20 cellular contexts compared by ENCODE assay signal in genomic region chr3:42723146-42723683, GRCh38. TPM values are rescaled to one million over a fixed set of nuclear protein-coding genes. Genes with fewer than 3 reads are reported as not detected.
DNase-seq lines count a peak whose midpoint lies in the region; TF ChIP-seq lines count a peak whose summit lies in the region.
"Had no signal": no experiment of that assay in that cellular context is flagged by ENCODE, and none has a peak within 500 bp of the region (broad histone marks: within the 10 kb centered on the region; RNA-seq: fewer than 3 reads in every experiment).

No MANE protein-coding gene starts in this region.

- no peak for TF ChIP-seq CTCF in mammary epithelial cell (conservative IDR thresholded peaks at IDR 0.05 in 1 of 2, IDR thresholded peaks at IDR 0.05 in 1 of 2; ENCODE audit: extremely low read depth in 1 of 2, insufficient read depth in 1 of 2, low read depth in 1 of 2, low read length in 2 of 2)
- TF ChIP-seq CTCF in breast epithelium (IDR thresholded peaks at IDR 0.05), result no peak
- TF ChIP-seq CTCF in testis (IDR thresholded peaks at IDR 0.05), result no peak

- intact Hi-C loops in mammary epithelial cell (cut with micrococcal nuclease) (no loop called here), breast epithelium (cut with DNase I; ENCODE audit: low total_unique reads) (no loop called here), testis (cut with DNase I; ENCODE audit: low total_unique reads) (no loop called here)
- intact Hi-C loops in activated T-helper 2 cell treated with anti-CD3 and anti-CD28 coated beads, Interferon-gamma antibody, Interleukin-2, Interleukin-4, amounts not matched to agents 10 μg/mL and 5 μg/mL and 100 μg/mL, durations not matched to agents 14 hours and 24 hours and 36 hours (cut with micrococcal nuclease), result no loop called here

- dilution Hi-C loops in mammary epithelial cell (cut with HindIII; ENCODE audit: low sequenced_read_pairs), result no loop called here

- no peaks in the 10 kb centered on the region for H3K36me3 Mint-ChIP-seq in activated CD4-positive, alpha-beta memory T cell treated with anti-CD3 and anti-CD28 coated beads, Interleukin-2, amount 10 ng/mL, durations not matched to agents 7 days and 5 days (ENCODE audit: low read depth)
- H3K36me3 Mint-ChIP-seq in activated T-helper 2 cell treated with anti-CD3 and anti-CD28 coated beads, Interferon-gamma antibody, Interleukin-2, Interleukin-4, amounts not matched to agents 10 μg/mL and 5 μg/mL and 100 μg/mL, durations not matched to agents 14 hours and 24 hours and 36 hours (ENCODE audit: low read depth), result no peaks in the 10 kb centered on the region
- H3K36me3 Mint-ChIP-seq: CD8-positive, alpha-beta memory T cell had no signal

- no peaks in the 10 kb centered on the region for H3K27me3 ChIP-seq in mammary epithelial cell (ENCODE audit: insufficient read depth, low read length)
- H3K27me3 ChIP-seq in breast epithelium, result no peaks in the 10 kb centered on the region
- H3K27me3 ChIP-seq in testis, result no peaks in the 10 kb centered on the region
- H3K27me3 ChIP-seq: BLaER1 had no signal

- H4K20me1 ChIP-seq in mammary epithelial cell (ENCODE audit: insufficient read depth, low read length), result no peaks in the 10 kb centered on the region
- H4K20me1 ChIP-seq: BLaER1 had no signal

- H3K4me1 Mint-ChIP-seq in activated CD4-positive, alpha-beta memory T cell treated with anti-CD3 and anti-CD28 coated beads, Interleukin-2, amount 10 ng/mL, durations not matched to agents 7 days and 5 days, result no peaks in the 10 kb centered on the region
- H3K4me1 Mint-ChIP-seq in activated T-helper 2 cell treated with anti-CD3 and anti-CD28 coated beads, Interferon-gamma antibody, Interleukin-2, Interleukin-4, amounts not matched to agents 10 μg/mL and 5 μg/mL and 100 μg/mL, durations not matched to agents 14 hours and 24 hours and 36 hours (ENCODE audit: low read depth), result no peaks in the 10 kb centered on the region
- H3K4me1 Mint-ChIP-seq: CD8-positive, alpha-beta memory T cell had no signal

- no peak overlapping the region for H3K4me2 ChIP-seq in mammary epithelial cell (ENCODE audit: insufficient read depth, low read depth, low read length)
- H3K4me2 ChIP-seq: BLaER1 had no signal

- H3K4me1 ChIP-seq in mammary epithelial cell (ENCODE audit: insufficient read depth, low read length) (no peaks in the 10 kb centered on the region), breast epithelium (no peaks in the 10 kb centered on the region), testis (peaks cover 5% of the 10 kb centered on the region)
- H3K4me1 ChIP-seq: BLaER1 had no signal

- CTCF ChIA-PET in mammary epithelial cell (lab: Charles Lee; ENCODE audit: low non-redundant PET), result interaction anchor here (0.6 kb wide), 1 partner anchor 30 kb away, joined by 3 read pairs; no protein-coding TSS in a partner anchor
- CTCF ChIA-PET in activated CD4-positive, alpha-beta memory T cell treated with anti-CD3 and anti-CD28 coated beads, Interleukin-2, amount 10 ng/mL, durations not matched to agents 7 days and 5 days (lab: Charles Lee), result interaction anchor here (0.9 kb wide), 1 partner anchor 15 kb away, joined by 3 read pairs; no protein-coding TSS in a partner anchor

- no peaks in the 10 kb centered on the region for H3K79me2 ChIP-seq in mammary epithelial cell (ENCODE audit: insufficient read depth, low read length)

- no peaks in the 10 kb centered on the region for H3K9me3 Mint-ChIP-seq in activated CD4-positive, alpha-beta memory T cell treated with anti-CD3 and anti-CD28 coated beads, Interleukin-2, amount 10 ng/mL, durations not matched to agents 7 days and 5 days
- H3K9me3 Mint-ChIP-seq in activated T-helper 2 cell treated with anti-CD3 and anti-CD28 coated beads, Interferon-gamma antibody, Interleukin-2, Interleukin-4, amounts not matched to agents 10 μg/mL and 5 μg/mL and 100 μg/mL, durations not matched to agents 14 hours and 24 hours and 36 hours, result no peaks in the 10 kb centered on the region
- H3K9me3 Mint-ChIP-seq: CD8-positive, alpha-beta memory T cell had no signal

- H3K27ac Mint-ChIP-seq in activated CD4-positive, alpha-beta memory T cell treated with anti-CD3 and anti-CD28 coated beads, Interleukin-2, amount 10 ng/mL, durations not matched to agents 7 days and 5 days, result no peak overlapping the region
- no peak overlapping the region for H3K27ac Mint-ChIP-seq in activated T-helper 2 cell treated with anti-CD3 and anti-CD28 coated beads, Interferon-gamma antibody, Interleukin-2, Interleukin-4, amounts not matched to agents 10 μg/mL and 5 μg/mL and 100 μg/mL, durations not matched to agents 14 hours and 24 hours and 36 hours
- H3K27ac Mint-ChIP-seq: CD8-positive, alpha-beta memory T cell had no signal

- no peak overlapping the region for H3K4me3 Mint-ChIP-seq in activated CD4-positive, alpha-beta memory T cell treated with anti-CD3 and anti-CD28 coated beads, Interleukin-2, amount 10 ng/mL, durations not matched to agents 7 days and 5 days
- H3K4me3 Mint-ChIP-seq in activated T-helper 2 cell treated with anti-CD3 and anti-CD28 coated beads, Interferon-gamma antibody, Interleukin-2, Interleukin-4, amounts not matched to agents 10 μg/mL and 5 μg/mL and 100 μg/mL, durations not matched to agents 14 hours and 24 hours and 36 hours (ENCODE audit: low read depth), result no peak overlapping the region
- H3K4me3 Mint-ChIP-seq: CD8-positive, alpha-beta memory T cell had no signal

- DNase-seq in mammary epithelial cell (peak; percentile 12), breast epithelium (ENCODE audit: low spot score in 2 of 2) (no peak), kidney tubule cell (ENCODE audit: low spot score) (peak; percentile 25), testis (peak; percentile 5)
- DNase-seq in activated CD4-positive, alpha-beta memory T cell treated with anti-CD3 and anti-CD28 coated beads, Interleukin-2, amount 10 ng/mL, durations not matched to agents 7 days and 5 days, result no peak
- DNase-seq in stimulated activated CD4-positive, alpha-beta T cell treated with anti-CD3 and anti-CD28 coated beads, Interleukin-4, amount 100 ng/mL, for 1 hour, result no peak
- DNase-seq in activated T-helper 2 cell treated with anti-CD3 and anti-CD28 coated beads, Interferon-gamma antibody, Interleukin-2, Interleukin-4, amounts not matched to agents 10 μg/mL and 5 μg/mL and 100 μg/mL, durations not matched to agents 14 hours and 24 hours and 36 hours (ENCODE audit: low spot score), result no peak
- DNase-seq: CD8-positive, alpha-beta memory T cell; DND-41; GOT3; NCI-H1436; NCI-H2081 treated with DMSO at 0.1 percent for 48 hours; NCI-H226; NCI-H526; SHP77 had no signal

- H3K9ac ChIP-seq in mammary epithelial cell (ENCODE audit: insufficient read depth, low read length), result no peak overlapping the region
- H3K9ac ChIP-seq: BLaER1 had no signal

- H3K27ac ChIP-seq in mammary epithelial cell (ENCODE audit: insufficient read depth, low read depth, low read length) (no peak overlapping the region), breast epithelium (no peak overlapping the region), cingulate gyrus (ENCODE audit: low read depth, low read length) (peak overlapping the region; percentile 42), testis (no peak overlapping the region)
- H3K27ac ChIP-seq: 22Rv1, BLaER1, HL-60 had no signal

- TF ChIP-seq POLR2A in breast epithelium (IDR thresholded peaks at IDR 0.05) (no peak), testis (IDR thresholded peaks at IDR 0.05) (no peak)

- no TSS peak for BruUV-seq in mammary epithelial cell (replicated peaks; lab: Mats Ljungman, UMichigan)

- H3K9me3 ChIP-seq in mammary epithelial cell (replicated peaks; ENCODE audit: insufficient read depth, low read length) (no peaks in the 10 kb centered on the region), breast epithelium (no peaks in the 10 kb centered on the region), testis (no peaks in the 10 kb centered on the region)
- H3K9me3 ChIP-seq: BLaER1 had no signal

- no peak overlapping the region for H3K4me3 ChIP-seq in mammary epithelial cell (replicated peaks in 1 of 3; ENCODE audit: insufficient read depth in 1 of 3, low read depth in 2 of 3, low read length in 3 of 3)
- no peak overlapping the region for H3K4me3 ChIP-seq in breast epithelium
- H3K4me3 ChIP-seq in testis, result no peak overlapping the region
- H3K4me3 ChIP-seq: BLaER1, K562 had no signal

- no peak overlapping the region for H2AFZ ChIP-seq in mammary epithelial cell (ENCODE audit: low read depth, low read length)

- in situ Hi-C loops in mammary epithelial cell (cut with MboI; ENCODE audit: low sequenced_read_pairs in 2 of 2), result no loop called here

- WGBS in mammary epithelial cell (ENCODE audit: low coverage, missing lambda C conversion rate), result 84% methylated on average over 4 of the region's 4 CpGs
- 89 to 91% methylated on average over 4 of the region's 4 CpGs for WGBS in testis, 2 donors

- H3K36me3 ChIP-seq in mammary epithelial cell (ENCODE audit: insufficient read depth, low read length), result no peaks in the 10 kb centered on the region
- no peaks in the 10 kb centered on the region for H3K36me3 ChIP-seq in breast epithelium
- no peaks in the 10 kb centered on the region for H3K36me3 ChIP-seq in testis (ENCODE audit: low read depth, missing control alignments)
- H3K36me3 ChIP-seq: BLaER1 had no signal

- POLR2A ChIA-PET in activated CD4-positive, alpha-beta memory T cell treated with anti-CD3 and anti-CD28 coated beads, Interleukin-2, amount 10 ng/mL, durations not matched to agents 7 days and 5 days (lab: Charles Lee), result no interaction called here

- peaks cover 21% of the 10 kb centered on the region for H3K27me3 Mint-ChIP-seq in activated CD4-positive, alpha-beta memory T cell treated with anti-CD3 and anti-CD28 coated beads, Interleukin-2, amount 10 ng/mL, durations not matched to agents 7 days and 5 days
- H3K27me3 Mint-ChIP-seq in activated T-helper 2 cell treated with anti-CD3 and anti-CD28 coated beads, Interferon-gamma antibody, Interleukin-2, Interleukin-4, amounts not matched to agents 10 μg/mL and 5 μg/mL and 100 μg/mL, durations not matched to agents 14 hours and 24 hours and 36 hours (ENCODE audit: low read depth), result peaks cover 14% of the 10 kb centered on the region

RNA-seq across cellular contexts. Expression of gene HHATL, which starts 20.6 kb away (rescaled TPM):
- total RNA-seq in mammary epithelial cell (not detected), breast epithelium (1 to 10 TPM in 1 of 3 donors, under 1 TPM in 1, not detected in 1; 0.32 to 1.6 TPM), testis (1 to 10 TPM; 6.4 to 7.2 TPM)
- polyA plus RNA-seq in mammary epithelial cell (not detected), testis (ENCODE audit: insufficient read depth, low read depth, low replicate concordance) (6.1 TPM)
- not detected for polyA minus RNA-seq in mammary epithelial cell
- under 1 TPM in 1 of 2 experiments, not detected in 1; 0.25 TPM for total RNA-seq in activated CD4-positive, alpha-beta memory T cell treated with anti-CD3 and anti-CD28 coated beads, Interleukin-2, amount 10 ng/mL, durations not matched to agents 7 days and 5 days
- total RNA-seq in activated T-helper 2 cell treated with anti-CD3 and anti-CD28 coated beads, Interferon-gamma antibody, Interleukin-2, Interleukin-4, amounts not matched to agents 10 μg/mL and 5 μg/mL and 100 μg/mL, durations not matched to agents 14 hours and 24 hours and 36 hours, result not detected in 2 replicates
- total RNA-seq: CD8-positive, alpha-beta memory T cell; K562 had no signal
- polyA plus RNA-seq: CD8-positive, alpha-beta memory T cell; K562 had no signal

RNA-seq across cellular contexts. Expression of gene KLHL40, which starts 37.9 kb away (rescaled TPM):
- total RNA-seq in mammary epithelial cell (not detected), breast epithelium (not detected), testis (1 to 10 TPM in 1 of 2 donors, under 1 TPM in 1; 0.62 to 3.1 TPM)
- polyA plus RNA-seq in mammary epithelial cell (not detected), testis (ENCODE audit: insufficient read depth, low read depth, low replicate concordance) (3.2 TPM)
- not detected for polyA minus RNA-seq in mammary epithelial cell
- total RNA-seq in activated CD4-positive, alpha-beta memory T cell treated with anti-CD3 and anti-CD28 coated beads, Interleukin-2, amount 10 ng/mL, durations not matched to agents 7 days and 5 days, result not detected
- not detected in 2 replicates for total RNA-seq in activated T-helper 2 cell treated with anti-CD3 and anti-CD28 coated beads, Interferon-gamma antibody, Interleukin-2, Interleukin-4, amounts not matched to agents 10 μg/mL and 5 μg/mL and 100 μg/mL, durations not matched to agents 14 hours and 24 hours and 36 hours
- total RNA-seq: CD8-positive, alpha-beta memory T cell; K562 had no signal
- polyA plus RNA-seq: CD8-positive, alpha-beta memory T cell; K562 had no signal

RNA-seq across cellular contexts. Expression of gene CCDC13, which starts 49.8 kb away (rescaled TPM):
- under 1 TPM; 0.49 to 0.50 TPM for total RNA-seq in mammary epithelial cell
- 0.15 TPM for polyA plus RNA-seq in mammary epithelial cell
- polyA minus RNA-seq in mammary epithelial cell, result not detected
- 1 to 10 TPM; 2.3 to 2.9 (median 2.9) TPM for total RNA-seq in breast epithelium
- 10 to 100 TPM in 1 of 2 donors, 1 to 10 TPM in 1; 6.5 to 12.5 TPM for total RNA-seq in testis
- polyA plus RNA-seq in testis (ENCODE audit: insufficient read depth, low read depth, low replicate concordance), result 23.0 TPM
- under 1 TPM; 0.63 to 0.83 TPM for total RNA-seq in activated CD4-positive, alpha-beta memory T cell treated with anti-CD3 and anti-CD28 coated beads, Interleukin-2, amount 10 ng/mL, durations not matched to agents 7 days and 5 days
- total RNA-seq in activated T-helper 2 cell treated with anti-CD3 and anti-CD28 coated beads, Interferon-gamma antibody, Interleukin-2, Interleukin-4, amounts not matched to agents 10 μg/mL and 5 μg/mL and 100 μg/mL, durations not matched to agents 14 hours and 24 hours and 36 hours, result 0.44 TPM in 1 of 2 replicates, not detected in the other

Comparison
In these comparisons a context has a peak if more than half of its experiments do, and no peak if none do; other contexts are left out.
1. DNase-seq: peak in mammary epithelial cell (single experiment), kidney tubule cell (single experiment) and testis (single experiment); none in breast epithelium (0 of 2), activated CD4-positive, alpha-beta memory T cell treated with anti-CD3 and anti-CD28 coated beads, Interleukin-2, amount 10 ng/mL, durations not matched to agents 7 days and 5 days (single experiment), stimulated activated CD4-positive, alpha-beta T cell treated with anti-CD3 and anti-CD28 coated beads, Interleukin-4, amount 100 ng/mL, for 1 hour (single experiment) and activated T-helper 2 cell treated with anti-CD3 and anti-CD28 coated beads, Interferon-gamma antibody, Interleukin-2, Interleukin-4, amounts not matched to agents 10 μg/mL and 5 μg/mL and 100 μg/mL, durations not matched to agents 14 hours and 24 hours and 36 hours (single experiment).